10 cellular contexts compared by ENCODE assay signal in genomic region chr7:130899638-130900401, GRCh38.
DNase-seq lines count a peak whose midpoint lies in the region; ATAC-seq and TF ChIP-seq lines count a peak whose summit lies in the region.
"Had no signal": no experiment of that assay in that cellular context is flagged by ENCODE, and none has a peak within 500 bp of the region (broad histone marks: within the 10 kb centered on the region; RNA-seq: fewer than 3 reads in every experiment).

No MANE protein-coding gene starts in this region.

- 62% methylated on average over 15 of the region's 15 CpGs for WGBS in prostate gland
- WGBS in right cardiac atrium: 91% methylated on average over 15 of the region's 15 CpGs

- H3K79me2 ChIP-seq in OCI-LY7 (ENCODE audit: insufficient read depth, low read depth, low read length): no peaks in the 10 kb centered on the region; the same call in 1 of the 2 replicates

- H3K27me3 ChIP-seq in dorsolateral prefrontal cortex (no peaks in the 10 kb centered on the region), prostate gland (replicated peaks; ENCODE audit: insufficient read depth) (no peaks in the 10 kb centered on the region), right cardiac atrium (ENCODE audit: control insufficient read depth, insufficient read depth) (no peaks in the 10 kb centered on the region)

- ATAC-seq in GM19452 (IDR thresholded peaks at IDR 0.05; ENCODE audit: unreplicated experiment): no peak
- ATAC-seq in right cardiac atrium: no peak

- TF ChIP-seq POLR2A in prostate gland (IDR thresholded peaks at IDR 0.05): no peak

- no peak for TF ChIP-seq CTCF in OCI-LY7 (conservative IDR thresholded peaks at IDR 0.05; ENCODE audit: low read length)
- no peak for TF ChIP-seq CTCF in dorsolateral prefrontal cortex (IDR thresholded peaks at IDR 0.05 in 54 of 56, conservative IDR thresholded peaks at IDR 0.05 in 2 of 56; ENCODE audit: low read depth in 1 of 56, partially characterized antibody in 56 of 56)
- no peak for TF ChIP-seq CTCF in prostate gland (IDR thresholded peaks at IDR 0.05)

- H3K9me3 ChIP-seq in OCI-LY7 (ENCODE audit: low read length): no peaks in the 10 kb centered on the region
- no peaks in the 10 kb centered on the region for H3K9me3 ChIP-seq in prostate gland
- no peaks in the 10 kb centered on the region for H3K9me3 ChIP-seq in right cardiac atrium (ENCODE audit: control insufficient read depth, low read length)

- CTCF ChIA-PET in OCI-LY7 (lab: Charles Lee; ENCODE audit: unreplicated experiment): no interaction called here

- H3K4me2 ChIP-seq in OCI-LY7 (ENCODE audit: low read length): peak overlapping the region; percentile 46

- BruUV-seq in OCI-LY7 (replicated peaks; lab: Mats Ljungman, UMichigan): no TSS peak

- peaks cover 17% of the 10 kb centered on the region for H3K36me3 ChIP-seq in OCI-LY7 (ENCODE audit: insufficient read depth, low read length)
- H3K36me3 ChIP-seq in prostate gland: peaks cover 0 to 10% of the 10 kb centered on the region in 2 donors

- H3K9me2 ChIP-seq in OCI-LY7 (ENCODE audit: insufficient read depth, low read length): no peaks in the 10 kb centered on the region

- H3K4me1 ChIP-seq in OCI-LY7 (ENCODE audit: insufficient read depth, low read length, poor library complexity, severe bottlenecking) (peaks cover 41% of the 10 kb centered on the region), prostate gland (replicated peaks) (peaks cover 17% of the 10 kb centered on the region), right cardiac atrium (ENCODE audit: control insufficient read depth, insufficient read depth, low read length) (peaks cover 14% of the 10 kb centered on the region)

- peak overlapping the region; percentile 33 for H3K27ac ChIP-seq in OCI-LY7 (ENCODE audit: low read depth, low read length, poor library complexity, severe bottlenecking)
- H3K27ac ChIP-seq in dorsolateral prefrontal cortex: peak overlapping the region in 53 of 59 donors; percentile 5 to 95 (median 58)
- peak overlapping the region; percentile 61 to 72 for H3K27ac ChIP-seq in prostate gland
- H3K27ac ChIP-seq in right cardiac atrium (ENCODE audit: low read length): no peak overlapping the region

- H4K20me1 ChIP-seq in OCI-LY7 (ENCODE audit: insufficient read depth, low read length): no peaks in the 10 kb centered on the region

- intact Hi-C loops in OCI-LY7 (cut with micrococcal nuclease; ENCODE audit: unreplicated experiment): loop anchor here (5.0 kb wide), 3 partner anchors 82 to 522 kb away; no protein-coding TSS in a partner anchor
- intact Hi-C loops in dorsolateral prefrontal cortex (cut with DNase I): loop anchor here (5.0 to 10.0 kb wide), 4 partner anchors 135 to 615 kb away; no protein-coding TSS in a partner anchor
- intact Hi-C loops in prostate gland (cut with DNase I): loop anchor here (5.0 to 10.0 kb wide), 3 partner anchors 142 to 525 kb away; no protein-coding TSS in a partner anchor
- intact Hi-C loops in right cardiac atrium (cut with DNase I): loop anchor here (5.0 to 10.0 kb wide), 4 partner anchors 105 to 145 kb away; no protein-coding TSS in a partner anchor

- no peak overlapping the region for H2AFZ ChIP-seq in OCI-LY7 (ENCODE audit: low read length)

- POLR2A ChIA-PET in OCI-LY7 (lab: Charles Lee): interaction anchor here (0.6 to 1.5 kb wide), 7 partner anchors 9 to 659 kb away, joined by 3 to 5 read pairs (median 3); no protein-coding TSS in a partner anchor

- no peak overlapping the region for H3K4me3 ChIP-seq in OCI-LY7 (ENCODE audit: low read depth, low read length, poor library complexity, severe bottlenecking)
- no peak overlapping the region for H3K4me3 ChIP-seq in dorsolateral prefrontal cortex
- no peak overlapping the region for H3K4me3 ChIP-seq in prostate gland
- H3K4me3 ChIP-seq in right cardiac atrium (ENCODE audit: low read length): no peak overlapping the region

- DNase-seq in ELR (ENCODE audit: low read depth): peak; percentile 43
- peak; percentile 13 for DNase-seq in OCI-LY7 (ENCODE audit: low spot score)
- no peak for DNase-seq in dorsolateral prefrontal cortex
- DNase-seq in prostate gland (ENCODE audit: low spot score): no peak
- no peak for DNase-seq in GF-D8 (lab: John Stamatoyannopoulos, UW)
- DNase-seq in right cardiac atrium: no peak
- no peak for DNase-seq in NCI-H187 (lab: John Stamatoyannopoulos, UW)
- DNase-seq: NCI-H774; stimulated activated CD4-positive, alpha-beta T cell treated with anti-CD3 and anti-CD28 coated beads, Interleukin-4, amount 100 ng/mL, for 24 hours had no signal

Comparison
In these comparisons a context has a peak if more than half of its experiments do, and no peak if none do; other contexts are left out.
1. DNase-seq: peak in ELR (single experiment) and OCI-LY7 (single experiment); none in dorsolateral prefrontal cortex (0 of 10), prostate gland (single experiment), GF-D8 (single experiment), right cardiac atrium (0 of 3) and NCI-H187 (0 of 2).